12 cellular contexts compared by ENCODE assay signal in genomic region chr11:114219559-114220349, GRCh38.
DNase-seq lines count a peak whose midpoint lies in the region; ATAC-seq and TF ChIP-seq lines count a peak whose summit lies in the region.
"Had no signal": no experiment of that assay in that cellular context is flagged by ENCODE, and none has a peak within 500 bp of the region (broad histone marks: within the 10 kb centered on the region; RNA-seq: fewer than 3 reads in every experiment).

No MANE protein-coding gene starts in this region.

- no peaks in the 10 kb centered on the region for H3K27me3 Mint-ChIP-seq in activated naive CD4-positive, alpha-beta T cell treated with anti-CD3 and anti-CD28 coated beads for 36 hours (ENCODE audit: low read depth)

- peaks cover 13% of the 10 kb centered on the region for H3K79me1 ChIP-seq in trophoblast cell (ENCODE audit: low read length)

- peak overlapping the region; percentile 16 for H2AK5ac ChIP-seq in trophoblast cell (ENCODE audit: low read length)

- H3K27me3 ChIP-seq in WERI-Rb-1 (ENCODE audit: insufficient read depth, low read depth, severe bottlenecking) (no peaks in the 10 kb centered on the region), trophoblast cell (ENCODE audit: insufficient read depth, low read length) (no peaks in the 10 kb centered on the region)

- intact Hi-C loops in activated naive CD4-positive, alpha-beta T cell treated with anti-CD3 and anti-CD28 coated beads for 36 hours (cut with micrococcal nuclease), result no loop called here

- no peak overlapping the region for H2AFZ ChIP-seq in trophoblast cell (ENCODE audit: insufficient read depth, low read length, poor library complexity)

- CTCF ChIA-PET in activated naive CD4-positive, alpha-beta T cell treated with anti-CD3 and anti-CD28 coated beads for 36 hours (lab: Charles Lee), result interaction anchor here (0.6 to 1.0 kb wide), 2 partner anchors 39 to 41 kb away, joined by 3 read pairs; no protein-coding TSS in a partner anchor

- H2BK12ac ChIP-seq in trophoblast cell (ENCODE audit: low read length), result peak overlapping the region; percentile 70

- H3K36me3 ChIP-seq in WERI-Rb-1, result no peaks in the 10 kb centered on the region
- H3K36me3 ChIP-seq in trophoblast cell (ENCODE audit: control insufficient read depth in 1 of 2, insufficient read depth in 2 of 2, low read length in 2 of 2), result no peaks in the 10 kb centered on the region

- peak overlapping the region; percentile 28 for H3K4me2 ChIP-seq in trophoblast cell (ENCODE audit: low read length)

- H3K4me3 Mint-ChIP-seq in activated naive CD4-positive, alpha-beta T cell treated with anti-CD3 and anti-CD28 coated beads for 36 hours, result no peak overlapping the region
- H3K4me3 Mint-ChIP-seq: CD14-positive monocyte had no signal

- H3K9me3 ChIP-seq in WERI-Rb-1 (ENCODE audit: severe bottlenecking) (no peaks in the 10 kb centered on the region), trophoblast cell (ENCODE audit: insufficient read depth, low read depth, low read length) (peaks cover 3% of the 10 kb centered on the region)

- no peak overlapping the region for H4K12ac ChIP-seq in trophoblast cell (ENCODE audit: low read depth, low read length)

- no peak for ATAC-seq in GM19452 (IDR thresholded peaks at IDR 0.05; ENCODE audit: unreplicated experiment)
- ATAC-seq: naive thymus-derived CD4-positive, alpha-beta T cell had no signal

- no peaks in the 10 kb centered on the region for H3K79me2 ChIP-seq in trophoblast cell (ENCODE audit: control insufficient read depth, insufficient read depth, low read length, poor library complexity)

- peak overlapping the region; percentile 30 for H3K14ac ChIP-seq in trophoblast cell (ENCODE audit: low read length)

- H3K36me3 Mint-ChIP-seq in activated naive CD4-positive, alpha-beta T cell treated with anti-CD3 and anti-CD28 coated beads for 36 hours (ENCODE audit: low read depth), result no peaks in the 10 kb centered on the region
- H3K36me3 Mint-ChIP-seq: CD14-positive monocyte had no signal

- H2BK120ac ChIP-seq in trophoblast cell (ENCODE audit: insufficient read depth, low read length, poor library complexity), result peak overlapping the region; percentile 39

- H3K27ac ChIP-seq in WERI-Rb-1 (peak overlapping the region; percentile 63), trophoblast cell (ENCODE audit: low read depth, low read length) (peak overlapping the region; percentile 91)

- H3K4me3 ChIP-seq in WERI-Rb-1 (ENCODE audit: low read depth, low read length), result no peak overlapping the region
- no peak overlapping the region for H3K4me3 ChIP-seq in trophoblast cell (ENCODE audit: low read depth, low read length)

- H4K8ac ChIP-seq in trophoblast cell (ENCODE audit: low read depth, low read length), result peak overlapping the region; percentile 39

- no peak overlapping the region for H3K23ac ChIP-seq in trophoblast cell (ENCODE audit: low read length)

- DNase-seq in ELF-1 (ENCODE audit: low read depth, low spot score), result peak; percentile 66
- peak; percentile 73 for DNase-seq in WERI-Rb-1
- peak; percentile 5 for DNase-seq in glomerular visceral epithelial cell (ENCODE audit: extremely low spot score)
- DNase-seq in trophoblast cell, result no peak
- no peak for DNase-seq in AG08396 (ENCODE audit: low spot score)
- DNase-seq in activated naive CD4-positive, alpha-beta T cell treated with anti-CD3 and anti-CD28 coated beads for 36 hours, result no peak
- DNase-seq in NCI-H1930 (lab: John Stamatoyannopoulos, UW), result no peak
- DNase-seq: activated CD4-positive, alpha-beta T cell treated with anti-CD3 and anti-CD28 coated beads for 4 hours; naive thymus-derived CD4-positive, alpha-beta T cell; NCI-H1436 had no signal

- no CpG with 5 or more reads among the region's 6 CpGs for WGBS in trophoblast cell (ENCODE audit: extremely low coverage, insufficient coverage, insufficient read length)

- H4K91ac ChIP-seq in trophoblast cell (ENCODE audit: low read depth, low read length), result peak overlapping the region; percentile 73

- peak overlapping the region; percentile 44 for H3K18ac ChIP-seq in trophoblast cell (ENCODE audit: low read length)

- peaks cover 16 to 21% of the 10 kb centered on the region in 2 experiments for H3K4me1 ChIP-seq in trophoblast cell (ENCODE audit: control insufficient read depth in 1 of 2, insufficient read depth in 2 of 2, low read length in 2 of 2)

- no peak for TF ChIP-seq CTCF in WERI-Rb-1 (IDR thresholded peaks at IDR 0.05; ENCODE audit: low read depth, low read length)

- H3K4me1 Mint-ChIP-seq in activated naive CD4-positive, alpha-beta T cell treated with anti-CD3 and anti-CD28 coated beads for 36 hours (ENCODE audit: low read depth), result peaks cover 7% of the 10 kb centered on the region

- no peak overlapping the region for H3K4ac ChIP-seq in trophoblast cell (ENCODE audit: low read depth, low read length)

- H3K9me3 Mint-ChIP-seq in activated naive CD4-positive, alpha-beta T cell treated with anti-CD3 and anti-CD28 coated beads for 36 hours, result no peaks in the 10 kb centered on the region
- H3K9me3 Mint-ChIP-seq: naive thymus-derived CD4-positive, alpha-beta T cell had no signal

- H3K9ac ChIP-seq in trophoblast cell (ENCODE audit: low read length), result no peak overlapping the region

- H3K27ac Mint-ChIP-seq in activated naive CD4-positive, alpha-beta T cell treated with anti-CD3 and anti-CD28 coated beads for 36 hours, result no peak overlapping the region

- peak overlapping the region; percentile 47 for H2BK5ac ChIP-seq in trophoblast cell (ENCODE audit: low read depth, low read length, poor library complexity)

Comparison
In these comparisons a context has a peak if more than half of its experiments do, and no peak if none do; other contexts are left out.
1. DNase-seq: peak in ELF-1 (single experiment), WERI-Rb-1 (single experiment) and glomerular visceral epithelial cell (single experiment); none in trophoblast cell (0 of 2), AG08396 (single experiment), activated naive CD4-positive, alpha-beta T cell treated with anti-CD3 and anti-CD28 coated beads for 36 hours (single experiment) and NCI-H1930 (0 of 2).